In genomic region chr17:1110524-1110843, GRCh38 we compare ENCODE assay signal across 8 cellular contexts.
DNase-seq lines count a peak whose midpoint lies in the region; ATAC-seq and TF ChIP-seq lines count a peak whose summit lies in the region.

No MANE protein-coding gene starts in this region.

- H3K27me3 ChIP-seq in HUES48 (ENCODE audit: control insufficient read depth, insufficient read depth, low read length) (peaks cover 10% of the 10 kb centered on the region; the same call in 1 of the 2 replicates), hepatocyte (no peaks in the 10 kb centered on the region), spleen (replicated peaks in 1 of 7) (no peaks in the 10 kb centered on the region)

- no peaks in the 10 kb centered on the region for H3K9me3 ChIP-seq in HUES48 (ENCODE audit: control insufficient read depth, insufficient read depth, low read length)
- no peaks in the 10 kb centered on the region for H3K9me3 ChIP-seq in hepatocyte (ENCODE audit: low read depth)
- no peaks in the 10 kb centered on the region for H3K9me3 ChIP-seq in spleen

- H3K4me1 ChIP-seq in HUES48 (ENCODE audit: control insufficient read depth, insufficient read depth, low read length) (peaks cover 21% of the 10 kb centered on the region), hepatocyte (ENCODE audit: insufficient read depth) (peaks cover 37% of the 10 kb centered on the region), spleen (peaks cover 23 to 88% (median 61%) of the 10 kb centered on the region in 6 donors)

- no peak overlapping the region for H2AFZ ChIP-seq in hepatocyte

- 55% methylated on average over 4 of the region's 4 CpGs for WGBS in hepatocyte (ENCODE audit: low lambda C conversion rate, missing lambda C conversion rate)
- 46 to 72% (median 64%) methylated on average over 3 to 4 of the region's 4 CpGs for WGBS in spleen, 5 donors

- peaks cover 38% of the 10 kb centered on the region for H3K79me2 ChIP-seq in hepatocyte

- TF ChIP-seq CTCF in VCaP (conservative IDR thresholded peaks at IDR 0.05), result no peak
- TF ChIP-seq CTCF in hepatocyte (IDR thresholded peaks at IDR 0.05; ENCODE audit: poor library complexity), result no peak
- no peak for TF ChIP-seq CTCF in spleen (IDR thresholded peaks at IDR 0.05 in 8 of 11, conservative IDR thresholded peaks at IDR 0.05 in 3 of 11)

- peak overlapping the region; percentile 96 for H3K4me2 ChIP-seq in hepatocyte

- TF ChIP-seq POLR2A in spleen (IDR thresholded peaks at IDR 0.05), result no peak

- intact Hi-C loops in spleen (cut with DNase I; ENCODE audit: low total_unique reads), result no loop called here

- no peak for ATAC-seq in GM21423 (IDR thresholded peaks at IDR 0.05; ENCODE audit: unreplicated experiment)
- no peak for ATAC-seq in GM19324 (IDR thresholded peaks at IDR 0.05; ENCODE audit: low FRiP score, unreplicated experiment)

- no peak for DNase-seq in hepatocyte (ENCODE audit: low spot score)
- no peak for DNase-seq in spleen
- DNase-seq in midbrain (lab: John Stamatoyannopoulos, UW), result no peak
- no peak for DNase-seq in cerebellar cortex (ENCODE audit: low spot score)

- H3K9me2 ChIP-seq in hepatocyte (replicated peaks; ENCODE audit: insufficient read depth), result no peaks in the 10 kb centered on the region

- H3K9ac ChIP-seq in HUES48 (ENCODE audit: low read depth, low read length), result no peak overlapping the region

- H3K36me3 ChIP-seq in HUES48 (ENCODE audit: control insufficient read depth, insufficient read depth, low read length) (no peaks in the 10 kb centered on the region), hepatocyte (replicated peaks; ENCODE audit: insufficient read depth, low read depth) (no peaks in the 10 kb centered on the region), spleen (peaks cover 0 to 8% (median 0%) of the 10 kb centered on the region in 6 donors)

- H3K4me3 ChIP-seq in HUES48 (ENCODE audit: low read depth, low read length) (no peak overlapping the region), hepatocyte (no peak overlapping the region), spleen (peak overlapping the region in 1 of 8 donors; percentile 85)

- no peaks in the 10 kb centered on the region for H4K20me1 ChIP-seq in hepatocyte (ENCODE audit: insufficient read depth, poor library complexity, severe bottlenecking)

- H3K27ac ChIP-seq in HUES48 (ENCODE audit: low read depth, low read length) (peak overlapping the region; percentile 21), VCaP (peak overlapping the region; percentile 95; the same call in 1 of the 2 replicates), hepatocyte (peak overlapping the region; percentile 95), spleen (peak overlapping the region in 6 of 8 donors; percentile 55 to 95 (median 92))

Comparison
In these comparisons a context has a peak if more than half of its experiments do, and no peak if none do; other contexts are left out.
1. H3K27ac ChIP-seq: peak in every context shown above with its lines; median percentile 95 in VCaP; 95 in hepatocyte; 92 in spleen; 21 in HUES48.